ENCODE assay signal across 8 cellular contexts in genomic region chr10:113520606-113521481, GRCh38. TPM values are rescaled to one million over a fixed set of nuclear protein-coding genes. Genes with fewer than 3 reads are reported as not detected.
DNase-seq lines count a peak whose midpoint lies in the region; ATAC-seq and TF ChIP-seq lines count a peak whose summit lies in the region.

No MANE protein-coding gene starts in this region.

- H3K4me3 ChIP-seq in OCI-LY1 (ENCODE audit: low read depth, low read length, poor library complexity, severe bottlenecking): no peak overlapping the region

- no peaks in the 10 kb centered on the region for H3K9me2 ChIP-seq in OCI-LY1 (ENCODE audit: low read depth, low read length)

- no peaks in the 10 kb centered on the region for H3K36me3 Mint-ChIP-seq in MCF 10A (ENCODE audit: insufficient read depth, unreplicated experiment)

- no peak overlapping the region for H3K4me2 ChIP-seq in OCI-LY1 (ENCODE audit: low read length)

- peak; percentile 76 for ATAC-seq in GM18907 (IDR thresholded peaks at IDR 0.05; ENCODE audit: unreplicated experiment)
- ATAC-seq in GM18505 (IDR thresholded peaks at IDR 0.05; ENCODE audit: unreplicated experiment): no peak

- intact Hi-C loops in MCF 10A (cut with micrococcal nuclease): loop anchor here (1.0 to 5.0 kb wide), 5 partner anchors 42 to 1046 kb away; no protein-coding TSS in a partner anchor

- H3K4me3 Mint-ChIP-seq in MCF 10A (ENCODE audit: unreplicated experiment): no peak overlapping the region

- H3K36me3 ChIP-seq in OCI-LY1 (ENCODE audit: insufficient read depth, low read length): no peaks in the 10 kb centered on the region

- no peak for TF ChIP-seq POLR2A in GM18505 (IDR thresholded peaks at IDR 0.05; ENCODE audit: borderline replicate concordance, extremely low read depth, insufficient read depth, insufficient read length)

- no TSS peak for BruUV-seq in MCF 10A (replicated peaks; lab: Mats Ljungman, UMichigan)

- DNase-seq in Caki2 (ENCODE audit: low read depth) (peak; percentile 40), HPDE6-E6E7 (ENCODE audit: extremely low spot score) (peak; percentile 68), MCF 10A (ENCODE audit: unreplicated experiment) (peak; percentile 69), iris pigment epithelial cell (ENCODE audit: low read depth) (peak; percentile 74)
- peak; percentile 7 for DNase-seq in stimulated activated CD4-positive, alpha-beta T cell treated with anti-CD3 and anti-CD28 coated beads, Interleukin-4, amount 100 ng/mL, for 1 hour

- CTCF ChIA-PET in MCF 10A (lab: Yijun Ruan, JAX): interaction anchor here (0.5 to 3.6 kb wide), 33 partner anchors 8 to 1056 kb away, joined by 3 to 16 read pairs (median 3); no protein-coding TSS in a partner anchor

- no peak overlapping the region for H3K27ac ChIP-seq in OCI-LY1 (ENCODE audit: low read depth, low read length, poor library complexity, severe bottlenecking)

- no peaks in the 10 kb centered on the region for H3K9me3 ChIP-seq in OCI-LY1 (ENCODE audit: low read length)

- H3K9me3 Mint-ChIP-seq in MCF 10A (ENCODE audit: unreplicated experiment): no peaks in the 10 kb centered on the region

- no peaks in the 10 kb centered on the region for H3K4me1 Mint-ChIP-seq in MCF 10A (ENCODE audit: insufficient read depth, unreplicated experiment)

- H3K79me2 ChIP-seq in OCI-LY1 (ENCODE audit: insufficient read depth, low read length): no peaks in the 10 kb centered on the region

- no peaks in the 10 kb centered on the region for H3F3A ChIP-seq in OCI-LY1 (ENCODE audit: insufficient read depth, low read length)

- no peaks in the 10 kb centered on the region for H3K27me3 ChIP-seq in OCI-LY1 (ENCODE audit: insufficient read depth, low read length)

- TF ChIP-seq CTCF in OCI-LY1 (IDR thresholded peaks at IDR 0.05; ENCODE audit: low read length) (peak; percentile 82), MCF 10A (IDR thresholded peaks at IDR 0.05; ENCODE audit: unreplicated experiment) (peak; percentile 96)

- no peaks in the 10 kb centered on the region for H4K20me1 ChIP-seq in OCI-LY1 (ENCODE audit: insufficient read depth, low read length)

- H3K27me3 Mint-ChIP-seq in MCF 10A (ENCODE audit: insufficient read depth, unreplicated experiment): peaks cover 30% of the 10 kb centered on the region

- H3K9ac ChIP-seq in OCI-LY1 (ENCODE audit: low read length): no peak overlapping the region

- in situ Hi-C loops in Caki2 (cut with HindIII; ENCODE audit: low pct_unique_long_range_greater_than_20kb, low sequenced_read_pairs): no loop called here

- no peak overlapping the region for H3K27ac Mint-ChIP-seq in MCF 10A (ENCODE audit: low read depth, unreplicated experiment)

- H2AFZ ChIP-seq in OCI-LY1 (ENCODE audit: low read length): no peak overlapping the region

- POLR2A ChIA-PET in MCF 10A (lab: Yijun Ruan, JAX): no interaction called here

- no peaks in the 10 kb centered on the region for H3K4me1 ChIP-seq in OCI-LY1 (ENCODE audit: insufficient read depth, low read length, severe bottlenecking)

RNA-seq across cellular contexts. Expression of gene HABP2, which starts 32.0 kb away (rescaled TPM):
- total RNA-seq in Caki2 (2014; rRNA removed; shearing (Covaris generic); ENCODE audit: low replicate concordance): 0.72 and 1.6 TPM in 2 replicates
- not detected in 2 replicates for total RNA-seq in MCF 10A (2022)

Comparison
In these comparisons a context has a peak if more than half of its experiments do, and no peak if none do; other contexts are left out.
1. DNase-seq: peak in every context shown above with its lines; median percentile 74 in iris pigment epithelial cell; 69 in MCF 10A; 68 in HPDE6-E6E7; 40 in Caki2; 7 in stimulated activated CD4-positive, alpha-beta T cell treated with anti-CD3 and anti-CD28 coated beads, Interleukin-4, amount 100 ng/mL, for 1 hour.